Comparison of ENCODE assay signal across 21 cellular contexts in genomic region chr11:2752204-2752772, GRCh38. TPM values are rescaled to one million over a fixed set of nuclear protein-coding genes. Genes with fewer than 3 reads are reported as not detected.
DNase-seq lines count a peak whose midpoint lies in the region; ATAC-seq and TF ChIP-seq lines count a peak whose summit lies in the region.
"Had no signal": no experiment of that assay in that cellular context is flagged by ENCODE, and none has a peak within 500 bp of the region (broad histone marks: within the 10 kb centered on the region; RNA-seq: fewer than 3 reads in every experiment).

No MANE protein-coding gene starts in this region.

- no peaks in the 10 kb centered on the region for H3K27me3 Mint-ChIP-seq in CD8-positive, alpha-beta T cell (ENCODE audit: low read depth)
- H3K27me3 Mint-ChIP-seq: type B pancreatic cell had no signal

- H3K27ac Mint-ChIP-seq in CD8-positive, alpha-beta T cell: no peak overlapping the region
- H3K27ac Mint-ChIP-seq: endodermal cell had no signal

- H2AFZ ChIP-seq in osteoblast (ENCODE audit: low read length): no peak overlapping the region

- ATAC-seq in HG03378 (IDR thresholded peaks at IDR 0.05; ENCODE audit: unreplicated experiment): no peak
- ATAC-seq in CD8-positive, alpha-beta T cell: no peak
- ATAC-seq: stimulated activated effector memory CD8-positive, alpha-beta T cell treated with anti-CD3 and anti-CD28 coated beads, Interleukin-12 subunit alpha, Interleukin-12 subunit beta, amount 100 ng/mL, for 72 hours had no signal

- peaks cover 10% of the 10 kb centered on the region for H3K36me3 Mint-ChIP-seq in CD8-positive, alpha-beta T cell
- H3K36me3 Mint-ChIP-seq: stimulated activated effector memory CD8-positive, alpha-beta T cell treated with anti-CD3 and anti-CD28 coated beads, Interleukin-12 subunit alpha, Interleukin-12 subunit beta, amount 100 ng/mL, for 72 hours; type B pancreatic cell had no signal

- peak; percentile 51 for DNase-seq in Daoy (ENCODE audit: low read depth)
- peak; percentile 52 for DNase-seq in NCI-H226
- peak; percentile 16 to 26 for DNase-seq in cardiac fibroblast (ENCODE audit: low read depth in 2 of 2)
- peak; percentile 47 for DNase-seq in osteoblast (ENCODE audit: insufficient read length, low spot score, missing footprints)
- DNase-seq in CD8-positive, alpha-beta T cell: no peak
- no peak for DNase-seq in activated CD4-positive, alpha-beta T cell treated with anti-CD3 and anti-CD28 coated beads for 48 hours
- no peak for DNase-seq in GM19238 (ENCODE audit: insufficient read length, low spot score)
- DNase-seq: activated CD8-positive, alpha-beta memory T cell treated with anti-CD3 and anti-CD28 coated beads, Interleukin-2, amount 50 U/mL, for 4 hours; activated naive CD4-positive, alpha-beta T cell treated with Interleukin-2 at 50 U/mL for 16 hours; AML-193; caudate nucleus; endodermal cell; Kasumi-1; midbrain; NCI-H1436 treated with DMSO at 0.1 percent for 48 hours; NCI-H524 treated with DMSO at 0.1 percent for 48 hours; nucleus accumbens; OCI-M1 had no signal

- no peaks in the 10 kb centered on the region for H3K9me3 ChIP-seq in osteoblast (ENCODE audit: low read depth, low read length)
- no peaks in the 10 kb centered on the region for H3K9me3 ChIP-seq in CD8-positive, alpha-beta T cell (ENCODE audit: low read length)

- H3K4me3 ChIP-seq in cardiac fibroblast (replicated peaks in 1 of 2; ENCODE audit: low read depth in 2 of 2, low read length in 2 of 2) (no peak overlapping the region), osteoblast (ENCODE audit: insufficient read depth, low read length) (no peak overlapping the region)
- no peak overlapping the region for H3K4me3 ChIP-seq in CD8-positive, alpha-beta T cell (ENCODE audit: low read depth, low read length)

- no peaks in the 10 kb centered on the region for H3K4me1 ChIP-seq in osteoblast (ENCODE audit: insufficient read depth, low read length)
- H3K4me1 ChIP-seq in CD8-positive, alpha-beta T cell (ENCODE audit: insufficient read depth, low read length): no peaks in the 10 kb centered on the region

- no peak overlapping the region for H3K27ac ChIP-seq in osteoblast (ENCODE audit: low read depth, low read length)
- H3K27ac ChIP-seq in CD8-positive, alpha-beta T cell (ENCODE audit: low read depth, low read length): no peak overlapping the region

- no peaks in the 10 kb centered on the region for H4K20me1 ChIP-seq in osteoblast (ENCODE audit: insufficient read depth, low read length)

- peaks cover 23% of the 10 kb centered on the region for H3K27me3 ChIP-seq in osteoblast (ENCODE audit: insufficient read depth, low read length)
- no peaks in the 10 kb centered on the region for H3K27me3 ChIP-seq in CD8-positive, alpha-beta T cell (ENCODE audit: insufficient read depth, low read length)

- H3K4me2 ChIP-seq in osteoblast (ENCODE audit: insufficient read depth, low read length): no peak overlapping the region

- intact Hi-C loops in CD8-positive, alpha-beta T cell (cut with DNase I, micrococcal nuclease): no loop called here

- CTCF ChIA-PET in CD8-positive, alpha-beta T cell (lab: Charles Lee): no interaction called here

- TF ChIP-seq CTCF in cardiac fibroblast (IDR thresholded peaks at IDR 0.05; ENCODE audit: low read depth, low read length) (no peak), osteoblast (IDR thresholded peaks at IDR 0.05; ENCODE audit: extremely low read depth, low read depth, low read length) (no peak)
- TF ChIP-seq CTCF in CD8-positive, alpha-beta T cell (IDR thresholded peaks at IDR 0.05): no peak

- no peaks in the 10 kb centered on the region for H3K36me3 ChIP-seq in osteoblast (ENCODE audit: insufficient read depth, low read length)
- no peaks in the 10 kb centered on the region for H3K36me3 ChIP-seq in CD8-positive, alpha-beta T cell (ENCODE audit: insufficient read depth, low read length)

- POLR2A ChIA-PET in CD8-positive, alpha-beta T cell (lab: Charles Lee): no interaction called here

- no peaks in the 10 kb centered on the region for H3K9me3 Mint-ChIP-seq in CD8-positive, alpha-beta T cell
- H3K9me3 Mint-ChIP-seq: stimulated activated effector memory CD8-positive, alpha-beta T cell treated with anti-CD3 and anti-CD28 coated beads, Interleukin-12 subunit alpha, Interleukin-12 subunit beta, amount 100 ng/mL, for 72 hours; type B pancreatic cell had no signal

- no peaks in the 10 kb centered on the region for H3K79me2 ChIP-seq in osteoblast (ENCODE audit: insufficient read depth, low read length)

- no peak overlapping the region for H3K4me3 Mint-ChIP-seq in CD8-positive, alpha-beta T cell
- H3K4me3 Mint-ChIP-seq: endodermal cell; stimulated activated effector memory CD8-positive, alpha-beta T cell treated with anti-CD3 and anti-CD28 coated beads, Interleukin-12 subunit alpha, Interleukin-12 subunit beta, amount 100 ng/mL, for 72 hours; type B pancreatic cell had no signal

- H3K4me1 Mint-ChIP-seq in CD8-positive, alpha-beta T cell (ENCODE audit: low read depth): no peaks in the 10 kb centered on the region
- H3K4me1 Mint-ChIP-seq: stimulated activated effector memory CD8-positive, alpha-beta T cell treated with anti-CD3 and anti-CD28 coated beads, Interleukin-12 subunit alpha, Interleukin-12 subunit beta, amount 100 ng/mL, for 72 hours had no signal

RNA-seq across cellular contexts. Expression of gene KCNQ1OT1, which starts 52.5 kb away (rescaled TPM):
- 0.77 and 1.1 TPM in 2 replicates for total RNA-seq in Daoy (2014; rRNA removed; shearing (Covaris generic))
- 5.1 and 6.2 TPM in 2 replicates for total RNA-seq in osteoblast
- total RNA-seq in CD8-positive, alpha-beta T cell: under 1 TPM; 0.42 to 0.52 TPM

Comparison
In these comparisons a context has a peak if more than half of its experiments do, and no peak if none do; other contexts are left out.
1. DNase-seq: peak in Daoy (single experiment), NCI-H226 (single experiment), cardiac fibroblast (2 of 2) and osteoblast (single experiment); none in CD8-positive, alpha-beta T cell (0 of 7), activated CD4-positive, alpha-beta T cell treated with anti-CD3 and anti-CD28 coated beads for 48 hours (single experiment) and GM19238 (single experiment).